29 cellular contexts compared by ENCODE assay signal in genomic region chr19:7980168-7980567, GRCh38. TPM values are rescaled to one million over a fixed set of nuclear protein-coding genes. Genes with fewer than 3 reads are reported as not detected.
"Had no signal": no experiment of that assay in that cellular context is flagged by ENCODE, and none has a peak within 500 bp of the region (broad histone marks: within the 10 kb centered on the region; RNA-seq: fewer than 3 reads in every experiment).

No MANE protein-coding gene starts in this region.

- H3K4me3 ChIP-seq: breast epithelium, heart right ventricle, left ventricle myocardium inferior, skin epidermis, stomach, suprapubic skin, tibial artery, upper lobe of right lung had no signal

- H3K27me3 Mint-ChIP-seq: activated CD8-positive, alpha-beta T cell treated with anti-CD3 and anti-CD28 coated beads for 36 hours; progenitor cell of endocrine pancreas; stimulated activated memory B cell treated with anti-CD40 and anti-IgM and Interleukin-4, amounts not matched to agents 10 μg/mL and 1 μg/mL and 100 μg/mL, for 72 hours had no signal

- H3K9me3 Mint-ChIP-seq: activated CD8-positive, alpha-beta T cell treated with anti-CD3 and anti-CD28 coated beads for 36 hours; activated naive CD4-positive, alpha-beta T cell treated with anti-CD3 and anti-CD28 coated beads, Interleukin-2, amount 50 U/mL, for 72 hours; natural killer cell; stimulated activated memory B cell treated with anti-CD40 and anti-IgM and Interleukin-4, amounts not matched to agents 10 μg/mL and 1 μg/mL and 100 μg/mL, for 72 hours had no signal

- H3K4me1 ChIP-seq: breast epithelium, upper lobe of right lung had no signal

- DNase-seq: activated CD4-positive, alpha-beta T cell treated with anti-CD3 and anti-CD28 coated beads, Interleukin-2, amount 50 U/mL, for 1 hour; activated CD4-positive, CD25-positive, alpha-beta regulatory T cell treated with anti-CD3 and anti-CD28 coated beads, Interleukin-2, amount 50 U/mL, for 72 hours; activated CD8-positive, alpha-beta T cell treated with anti-CD3 and anti-CD28 coated beads for 36 hours; activated naive CD4-positive, alpha-beta T cell; activated T-cell treated with anti-CD3 and anti-CD28 coated beads, Interleukin-2, amount 50 U/mL, for 48 hours; central memory CD4-positive, alpha-beta T cell; foreskin fibroblast; heart right ventricle; kidney glomerular epithelial cell; left ventricle myocardium inferior; mesenchymal stem cell; natural killer cell; stimulated activated CD4-positive, alpha-beta T cell treated with anti-CD3 and anti-CD28 coated beads, Interleukin-1b, Interleukin-23, amount 100 ng/mL, for 48 hours; stimulated activated CD4-positive, alpha-beta T cell treated with anti-CD3 and anti-CD28 coated beads, Interleukin-4, amount 100 ng/mL, for 4 hours; stimulated activated CD8-positive, alpha-beta memory T cell treated with anti-CD3 and anti-CD28 coated beads, Interleukin-4, amount 100 ng/mL, for 48 hours; stomach; T-helper 2 cell; tibial artery; upper lobe of right lung had no signal

- ATAC-seq: activated CD8-positive, alpha-beta T cell treated with anti-CD3 and anti-CD28 coated beads for 36 hours; activated naive CD4-positive, alpha-beta T cell treated with anti-CD3 and anti-CD28 coated beads, Interleukin-2, amount 50 U/mL, for 72 hours; esophagus mucosa; heart right ventricle; natural killer cell; sciatic nerve; stimulated activated memory B cell treated with anti-CD40 and anti-IgM and Interleukin-4, amounts not matched to agents 10 μg/mL and 1 μg/mL and 100 μg/mL, for 72 hours; upper lobe of right lung had no signal

- H3K4me3 Mint-ChIP-seq: activated CD8-positive, alpha-beta T cell treated with anti-CD3 and anti-CD28 coated beads for 36 hours; natural killer cell; stimulated activated memory B cell treated with anti-CD40 and anti-IgM and Interleukin-4, amounts not matched to agents 10 μg/mL and 1 μg/mL and 100 μg/mL, for 72 hours had no signal

- H3K9me3 ChIP-seq: breast epithelium, heart right ventricle, left ventricle myocardium inferior, neutrophil, stomach, suprapubic skin, tibial artery, upper lobe of right lung had no signal

- H3K36me3 Mint-ChIP-seq: natural killer cell had no signal

- H3K27me3 ChIP-seq: breast epithelium, heart right ventricle, neutrophil, stomach, suprapubic skin, tibial artery, upper lobe of right lung had no signal

- FAIRE-seq: endothelial cell of umbilical vein had no signal

- H3K4me1 Mint-ChIP-seq: stimulated activated memory B cell treated with anti-CD40 and anti-IgM and Interleukin-4, amounts not matched to agents 10 μg/mL and 1 μg/mL and 100 μg/mL, for 72 hours had no signal

- H3K27ac Mint-ChIP-seq: activated CD8-positive, alpha-beta T cell treated with anti-CD3 and anti-CD28 coated beads for 36 hours; stimulated activated memory B cell treated with anti-CD40 and anti-IgM and Interleukin-4, amounts not matched to agents 10 μg/mL and 1 μg/mL and 100 μg/mL, for 72 hours had no signal

- H3K27ac ChIP-seq: breast epithelium, heart right ventricle, left ventricle myocardium inferior, neutrophil, skin epidermis, stomach, suprapubic skin, tibial artery, upper lobe of right lung had no signal

RNA-seq across cellular contexts. Expression of gene CTXN1, which starts 54.2 kb away (rescaled TPM):
- total RNA-seq: esophagus mucosa had no signal
